7 cellular contexts compared by ENCODE assay signal in genomic region chr22:38707346-38707745, GRCh38. TPM values are rescaled to one million over a fixed set of nuclear protein-coding genes. Genes with fewer than 3 reads are reported as not detected.
DNase-seq lines count a peak whose midpoint lies in the region; ATAC-seq and TF ChIP-seq lines count a peak whose summit lies in the region.

No MANE protein-coding gene starts in this region.

- no peaks in the 10 kb centered on the region for H3K9me3 Mint-ChIP-seq in stimulated activated effector memory CD8-positive, alpha-beta T cell treated with anti-CD3 and anti-CD28 coated beads, Interleukin-12 subunit alpha, Interleukin-12 subunit beta, amount 100 ng/mL, for 72 hours

- ATAC-seq in stimulated activated effector memory CD8-positive, alpha-beta T cell treated with anti-CD3 and anti-CD28 coated beads, Interleukin-12 subunit alpha, Interleukin-12 subunit beta, amount 100 ng/mL, for 72 hours = no peak

- H3K9ac ChIP-seq in GM23248 (peak overlapping the region; percentile 95), SK-N-MC (ENCODE audit: insufficient read length) (peak overlapping the region; percentile 96)

- H3K4me2 ChIP-seq in GM23248 (ENCODE audit: unreplicated experiment) = peak overlapping the region; percentile 83

- in situ Hi-C loops in GM23248 (cut with MboI) = no loop called here

- DNase-seq in GM23248 = peak; percentile 75
- no peak for DNase-seq in SK-N-MC (ENCODE audit: low read depth, low spot score)
- DNase-seq in fibroblast of the aortic adventitia (ENCODE audit: low read depth) = peak; percentile 40
- DNase-seq in stimulated activated effector memory CD8-positive, alpha-beta T cell treated with anti-CD3 and anti-CD28 coated beads, Interleukin-12 subunit alpha, Interleukin-12 subunit beta, amount 100 ng/mL, for 72 hours (ENCODE audit: low spot score in 2 of 2) = no peak
- no peak for DNase-seq in NCI-H1105 (lab: John Stamatoyannopoulos, UW)
- DNase-seq in UCSD-AML1 (lab: John Stamatoyannopoulos, UW; ENCODE audit: unreplicated experiment) = no peak
- DNase-seq in NCI-H2107 treated with DMSO at 0.1 percent for 48 hours (lab: John Stamatoyannopoulos, UW; ENCODE audit: unreplicated experiment) = no peak

- WGBS in GM23248 (ENCODE audit: low coverage in 1 of 2, low lambda C conversion rate in 2 of 2, missing lambda C conversion rate in 2 of 2), 2 experiments = 27 to 28% methylated on average over 2 of the region's 2 CpGs

- peaks cover 23% of the 10 kb centered on the region for H3F3A ChIP-seq in GM23248 (ENCODE audit: insufficient read depth)

- peak overlapping the region; percentile 87 for H3K4me3 Mint-ChIP-seq in stimulated activated effector memory CD8-positive, alpha-beta T cell treated with anti-CD3 and anti-CD28 coated beads, Interleukin-12 subunit alpha, Interleukin-12 subunit beta, amount 100 ng/mL, for 72 hours

- H3K9me2 ChIP-seq in GM23248 (ENCODE audit: insufficient read depth) = no peaks in the 10 kb centered on the region

- H3K27me3 ChIP-seq in GM23248 (replicated peaks; ENCODE audit: insufficient read depth) = no peaks in the 10 kb centered on the region

- H3K9me3 ChIP-seq in GM23248 (ENCODE audit: low read depth) (no peaks in the 10 kb centered on the region), SK-N-MC (ENCODE audit: low read depth, low read length) (no peaks in the 10 kb centered on the region)

- H2AFZ ChIP-seq in GM23248 = no peak overlapping the region

- H3K27ac ChIP-seq in GM23248 = peak overlapping the region; percentile 88
- no peak overlapping the region for H3K27ac ChIP-seq in SK-N-MC

- peaks cover 16% of the 10 kb centered on the region; the same call in 1 of the 2 replicates for H4K20me1 ChIP-seq in GM23248 (ENCODE audit: insufficient read depth)

- peaks cover 52% of the 10 kb centered on the region for H3K4me1 Mint-ChIP-seq in stimulated activated effector memory CD8-positive, alpha-beta T cell treated with anti-CD3 and anti-CD28 coated beads, Interleukin-12 subunit alpha, Interleukin-12 subunit beta, amount 100 ng/mL, for 72 hours

- H3K36me3 Mint-ChIP-seq in stimulated activated effector memory CD8-positive, alpha-beta T cell treated with anti-CD3 and anti-CD28 coated beads, Interleukin-12 subunit alpha, Interleukin-12 subunit beta, amount 100 ng/mL, for 72 hours = peaks cover 56% of the 10 kb centered on the region

- no peaks in the 10 kb centered on the region for H3K36me3 ChIP-seq in GM23248 (ENCODE audit: low read depth)
- peaks cover 22% of the 10 kb centered on the region for H3K36me3 ChIP-seq in SK-N-MC (ENCODE audit: insufficient read depth, low read length)

- TF ChIP-seq CTCF in fibroblast of the aortic adventitia (IDR thresholded peaks at IDR 0.05; ENCODE audit: insufficient read depth, low read length) = no peak

- H3K27ac Mint-ChIP-seq in stimulated activated effector memory CD8-positive, alpha-beta T cell treated with anti-CD3 and anti-CD28 coated beads, Interleukin-12 subunit alpha, Interleukin-12 subunit beta, amount 100 ng/mL, for 72 hours = peak overlapping the region; percentile 91

- H3K4me1 ChIP-seq in GM23248 (ENCODE audit: insufficient read depth) = peaks cover 20% of the 10 kb centered on the region

- H3K79me2 ChIP-seq in GM23248 (ENCODE audit: insufficient read depth) = peaks cover 65% of the 10 kb centered on the region

- H3K4me3 ChIP-seq in GM23248 = peak overlapping the region; percentile 88
- peak overlapping the region; percentile 95 for H3K4me3 ChIP-seq in SK-N-MC
- H3K4me3 ChIP-seq in fibroblast of the aortic adventitia (ENCODE audit: low read depth, low read length) = peak overlapping the region; percentile 83

RNA-seq across cellular contexts. Expression of gene GTPBP1, which starts 1.6 kb away (rescaled TPM):
- total RNA-seq in GM23248 (2014; rRNA removed; shearing (Covaris generic)) = 20.1 and 26.9 TPM in 2 replicates
- 9.7 and 10.0 TPM in 2 replicates for polyA plus RNA-seq in GM23248 (2016; fragmentation: Nextera tagmentation; extraction: Ambion mirVana)
- 19.6 and 26.8 TPM in 2 replicates for total RNA-seq in fibroblast of the aortic adventitia (ENCODE audit: low replicate concordance)

RNA-seq across cellular contexts. Expression of gene JOSD1, which starts 6.6 kb away (rescaled TPM):
- total RNA-seq in GM23248 (2014; rRNA removed; shearing (Covaris generic)) = 47.0 and 51.2 TPM in 2 replicates
- 5.5 and 6.6 TPM in 2 replicates for polyA plus RNA-seq in GM23248 (2016; fragmentation: Nextera tagmentation; extraction: Ambion mirVana)
- total RNA-seq in fibroblast of the aortic adventitia (ENCODE audit: low replicate concordance) = 56.4 and 61.2 TPM in 2 replicates

RNA-seq across cellular contexts. Expression of gene TOMM22, which starts 25.6 kb away (rescaled TPM):
- total RNA-seq in GM23248 (2014; rRNA removed; shearing (Covaris generic)) = 48.9 and 53.9 TPM in 2 replicates
- polyA plus RNA-seq in GM23248 (2016; fragmentation: Nextera tagmentation; extraction: Ambion mirVana) = 92.0 and 97.8 TPM in 2 replicates
- total RNA-seq in fibroblast of the aortic adventitia (ENCODE audit: low replicate concordance) = 32.2 and 70.4 TPM in 2 replicates

RNA-seq across cellular contexts. Expression of gene SUN2, which starts 48.5 kb away (rescaled TPM):
- total RNA-seq in GM23248 (2014; rRNA removed; shearing (Covaris generic)) = 142 and 146 TPM in 2 replicates
- 47.9 and 51.2 TPM in 2 replicates for polyA plus RNA-seq in GM23248 (2016; fragmentation: Nextera tagmentation; extraction: Ambion mirVana)
- total RNA-seq in fibroblast of the aortic adventitia (ENCODE audit: low replicate concordance) = 69.1 and 93.2 TPM in 2 replicates

RNA-seq across cellular contexts. Expression of gene CBY1, which starts 50.9 kb away (rescaled TPM):
- 16.2 and 24.5 TPM in 2 replicates for total RNA-seq in GM23248 (2014; rRNA removed; shearing (Covaris generic))
- 57.5 and 59.4 TPM in 2 replicates for polyA plus RNA-seq in GM23248 (2016; fragmentation: Nextera tagmentation; extraction: Ambion mirVana)
- 14.3 and 19.4 TPM in 2 replicates for total RNA-seq in fibroblast of the aortic adventitia (ENCODE audit: low replicate concordance)

Comparison
In these comparisons a context has a peak if more than half of its experiments do, and no peak if none do; other contexts are left out.
1. DNase-seq: peak in GM23248 (single experiment) and fibroblast of the aortic adventitia (single experiment); none in SK-N-MC (single experiment), stimulated activated effector memory CD8-positive, alpha-beta T cell treated with anti-CD3 and anti-CD28 coated beads, Interleukin-12 subunit alpha, Interleukin-12 subunit beta, amount 100 ng/mL, for 72 hours (0 of 2), NCI-H1105 (single experiment), UCSD-AML1 (single experiment) and NCI-H2107 treated with DMSO at 0.1 percent for 48 hours (single experiment).
2. Peak in every context shown above with its lines, with median percentiles within 50 percentile points of each other: H3K4me3 ChIP-seq.